ENCODE assay signal across 1 cellular context in genomic region chr7:137998250-137998649, GRCh38.
TF ChIP-seq lines count a peak whose summit lies in the region.

No MANE protein-coding gene starts in this region.

TF ChIP-seq in A549, 52 proteins besides CTCF, POLR2A, EP300 and RAD21 (continued from another document):
- TF ChIP-seq, protein P1, sequence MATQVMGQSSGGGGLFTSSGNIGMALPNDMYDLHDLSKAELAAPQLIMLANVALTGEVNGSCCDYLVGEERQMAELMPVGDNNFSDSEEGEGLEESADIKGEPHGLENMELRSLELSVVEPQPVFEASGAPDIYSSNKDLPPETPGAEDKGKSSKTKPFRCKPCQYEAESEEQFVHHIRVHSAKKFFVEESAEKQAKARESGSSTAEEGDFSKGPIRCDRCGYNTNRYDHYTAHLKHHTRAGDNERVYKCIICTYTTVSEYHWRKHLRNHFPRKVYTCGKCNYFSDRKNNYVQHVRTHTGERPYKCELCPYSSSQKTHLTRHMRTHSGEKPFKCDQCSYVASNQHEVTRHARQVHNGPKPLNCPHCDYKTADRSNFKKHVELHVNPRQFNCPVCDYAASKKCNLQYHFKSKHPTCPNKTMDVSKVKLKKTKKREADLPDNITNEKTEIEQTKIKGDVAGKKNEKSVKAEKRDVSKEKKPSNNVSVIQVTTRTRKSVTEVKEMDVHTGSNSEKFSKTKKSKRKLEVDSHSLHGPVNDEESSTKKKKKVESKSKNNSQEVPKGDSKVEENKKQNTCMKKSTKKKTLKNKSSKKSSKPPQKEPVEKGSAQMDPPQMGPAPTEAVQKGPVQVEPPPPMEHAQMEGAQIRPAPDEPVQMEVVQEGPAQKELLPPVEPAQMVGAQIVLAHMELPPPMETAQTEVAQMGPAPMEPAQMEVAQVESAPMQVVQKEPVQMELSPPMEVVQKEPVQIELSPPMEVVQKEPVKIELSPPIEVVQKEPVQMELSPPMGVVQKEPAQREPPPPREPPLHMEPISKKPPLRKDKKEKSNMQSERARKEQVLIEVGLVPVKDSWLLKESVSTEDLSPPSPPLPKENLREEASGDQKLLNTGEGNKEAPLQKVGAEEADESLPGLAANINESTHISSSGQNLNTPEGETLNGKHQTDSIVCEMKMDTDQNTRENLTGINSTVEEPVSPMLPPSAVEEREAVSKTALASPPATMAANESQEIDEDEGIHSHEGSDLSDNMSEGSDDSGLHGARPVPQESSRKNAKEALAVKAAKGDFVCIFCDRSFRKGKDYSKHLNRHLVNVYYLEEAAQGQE (IDR thresholded peaks at IDR 0.05) = no peak
